In the genomic region with DNA sequence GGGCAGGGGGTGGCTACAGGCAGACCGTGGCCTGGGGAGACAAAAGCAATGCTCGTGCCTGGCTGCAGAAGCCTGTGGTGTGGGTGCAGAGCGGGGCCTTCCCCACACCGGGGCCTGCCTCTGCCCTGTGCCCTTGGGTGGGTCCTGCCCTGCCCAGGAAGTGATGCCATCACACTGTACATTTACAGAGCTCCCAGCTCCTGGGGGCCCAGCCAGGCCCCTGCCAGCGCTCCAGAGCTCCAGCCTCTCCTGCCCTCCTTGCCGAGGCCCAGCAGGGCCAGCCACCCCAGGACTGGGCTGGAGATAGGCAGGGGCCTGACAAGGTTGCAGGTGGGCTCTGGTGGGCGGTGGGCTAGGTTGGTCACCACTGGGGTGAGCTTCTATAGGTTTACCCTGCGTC, we compare ENCODE assay signal across 8 cellular contexts. TPM values are rescaled to one million over a fixed set of nuclear protein-coding genes. Genes with fewer than 3 reads are reported as not detected.
DNase-seq lines count a peak whose midpoint lies in the region; ATAC-seq and TF ChIP-seq lines count a peak whose summit lies in the region.

No MANE protein-coding gene starts in this region.

- peak overlapping the region; percentile 79 to 93 (median 86) for H3K4me3 Mint-ChIP-seq in CD4-positive, alpha-beta memory T cell
- peak overlapping the region; percentile 76 for H3K4me3 Mint-ChIP-seq in nephron progenitor cell

- peak overlapping the region; percentile 46 for H4K91ac ChIP-seq in IMR-90 (ENCODE audit: insufficient read depth, low read depth, low read length)

- peaks cover 5% of the 10 kb centered on the region; the same call in 1 of the 2 replicates for H3K9me1 ChIP-seq in IMR-90 (ENCODE audit: insufficient read depth, low read length)

- no peaks in the 10 kb centered on the region for H3K27me3 ChIP-seq in CD4-positive, alpha-beta memory T cell (ENCODE audit: insufficient read depth, low read length)
- no peaks in the 10 kb centered on the region for H3K27me3 ChIP-seq in IMR-90 (ENCODE audit: control insufficient read depth, insufficient read depth, low read length)

- no peak for TF ChIP-seq POLR2A in IMR-90 (IDR thresholded peaks at IDR 0.05; ENCODE audit: low read depth, low read length)

- H3K27me3 Mint-ChIP-seq in CD4-positive, alpha-beta memory T cell: no peaks in the 10 kb centered on the region
- no peaks in the 10 kb centered on the region for H3K27me3 Mint-ChIP-seq in nephron progenitor cell (ENCODE audit: low read depth, poor library complexity)

- H3K27ac Mint-ChIP-seq in CD4-positive, alpha-beta memory T cell: peak overlapping the region in 6 of 7 donors; percentile 67 to 97 (median 93)
- no peak overlapping the region for H3K27ac Mint-ChIP-seq in nephron progenitor cell

- no peaks in the 10 kb centered on the region for H3K9me3 ChIP-seq in CD4-positive, alpha-beta memory T cell (ENCODE audit: control insufficient read depth in 1 of 2, low read length in 2 of 2)
- H3K9me3 ChIP-seq in IMR-90 (ENCODE audit: control insufficient read depth, insufficient read depth, low read length): no peaks in the 10 kb centered on the region

- peak overlapping the region; percentile 93 for H2AK9ac ChIP-seq in IMR-90 (replicated peaks; ENCODE audit: low read depth, low read length, poor library complexity)

- no peaks in the 10 kb centered on the region for H4K20me1 ChIP-seq in IMR-90 (ENCODE audit: insufficient read depth, low read length)

- no TSS peak for BruUV-seq in IMR-90 (replicated peaks; lab: Mats Ljungman, UMichigan)

- ATAC-seq in IMR-90 (ENCODE audit: low read depth) (peak; percentile 6), HG03521 (IDR thresholded peaks at IDR 0.05; ENCODE audit: unreplicated experiment) (no peak)

- CTCF ChIA-PET in CD4-positive, alpha-beta memory T cell (lab: Charles Lee; ENCODE audit: partially characterized antibody): interaction anchor here (0.9 to 1.5 kb wide), 4 partner anchors 46 to 312 kb away, joined by 4 to 5 read pairs (median 4); a partner anchor contains a TSS
- CTCF ChIA-PET in IMR-90 (lab: Yijun Ruan, JAX): no interaction called here

- no peak overlapping the region for H3K18ac ChIP-seq in IMR-90 (ENCODE audit: low read depth, low read length)

- no peak overlapping the region for H2BK15ac ChIP-seq in IMR-90 (ENCODE audit: low read depth, low read length)

- peak overlapping the region; percentile 75 for H3K4me2 ChIP-seq in IMR-90 (ENCODE audit: low read depth, low read length)

- H3K36me3 Mint-ChIP-seq in CD4-positive, alpha-beta memory T cell: no peaks in the 10 kb centered on the region
- H3K36me3 Mint-ChIP-seq in nephron progenitor cell (ENCODE audit: low read depth): peaks cover 16% of the 10 kb centered on the region

- no peak for DNase-seq in CD4-positive, alpha-beta memory T cell
- DNase-seq in IMR-90 (no peak), choroid plexus epithelial cell (ENCODE audit: low read depth) (no peak), nephron progenitor cell (no peak), NCI-H2029 treated with DMSO at 0.1 percent for 48 hours (lab: John Stamatoyannopoulos, UW) (no peak), NCI-H187 (lab: John Stamatoyannopoulos, UW) (no peak), NCI-H2081 (lab: John Stamatoyannopoulos, UW) (no peak)

- intact Hi-C loops in CD4-positive, alpha-beta memory T cell (cut with micrococcal nuclease): loop anchor here (10.0 kb wide), 1 partner anchor 72 kb away; no protein-coding TSS in a partner anchor
- intact Hi-C loops in IMR-90 (cut with micrococcal nuclease): loop anchor here (5.0 kb wide), 1 partner anchor 124 kb away; a partner anchor contains a TSS

- H3K14ac ChIP-seq in IMR-90 (replicated peaks; ENCODE audit: low read depth, low read length): peak overlapping the region; percentile 12; the same call in 1 of the 2 replicates

- dilution Hi-C loops in IMR-90 (cut with HindIII; ENCODE audit: low sequenced_read_pairs, unreplicated experiment): no loop called here

- no peaks in the 10 kb centered on the region for H3K36me3 ChIP-seq in CD4-positive, alpha-beta memory T cell (ENCODE audit: insufficient read depth, low read length)
- H3K36me3 ChIP-seq in IMR-90 (ENCODE audit: control insufficient read depth, insufficient read depth, low read length): no peaks in the 10 kb centered on the region

- in situ Hi-C loops in IMR-90 (cut with MboI; ENCODE audit: low sequenced_read_pairs): no loop called here

- H4K8ac ChIP-seq in IMR-90 (ENCODE audit: low read depth in 2 of 2, low read length in 2 of 2): peak overlapping the region; percentile 72 to 86; a peak in 3 of 4 replicates

- no peak overlapping the region for H4K5ac ChIP-seq in IMR-90 (ENCODE audit: low read depth, low read length)

- no peak overlapping the region for H2BK5ac ChIP-seq in IMR-90 (ENCODE audit: low read depth, low read length, poor library complexity, severe bottlenecking)

- no peak for TF ChIP-seq RAD21 in IMR-90 (IDR thresholded peaks at IDR 0.05; ENCODE audit: low read length)

- H2BK120ac ChIP-seq in IMR-90 (ENCODE audit: low read depth, low read length): no peak overlapping the region

- no peak for TF ChIP-seq CTCF in IMR-90 (conservative IDR thresholded peaks at IDR 0.05; ENCODE audit: low read depth, low read length)
- TF ChIP-seq CTCF in choroid plexus epithelial cell (conservative IDR thresholded peaks at IDR 0.05; ENCODE audit: low read depth, low read length): no peak
- TF ChIP-seq CTCF in nephron progenitor cell (IDR thresholded peaks at IDR 0.05): no peak

- H3K4me1 ChIP-seq in CD4-positive, alpha-beta memory T cell (ENCODE audit: insufficient read depth, low read length): peaks cover 17% of the 10 kb centered on the region
- H3K4me1 ChIP-seq in IMR-90 (ENCODE audit: control insufficient read depth, insufficient read depth, low read length): peaks cover 11% of the 10 kb centered on the region

- H3K56ac ChIP-seq in IMR-90 (ENCODE audit: extremely low read depth, insufficient read depth, low read length): no peak overlapping the region

- peaks cover 0 to 5% (median under 1%) of the 10 kb centered on the region in 8 donors for H3K9me3 Mint-ChIP-seq in CD4-positive, alpha-beta memory T cell
- H3K9me3 Mint-ChIP-seq in nephron progenitor cell: peaks cover 26% of the 10 kb centered on the region

- peaks cover 7 to 23% (median 15%) of the 10 kb centered on the region in 4 donors for H3K4me1 Mint-ChIP-seq in CD4-positive, alpha-beta memory T cell
- H3K4me1 Mint-ChIP-seq in nephron progenitor cell: peaks cover 11% of the 10 kb centered on the region

- H3K79me1 ChIP-seq in IMR-90 (ENCODE audit: low read depth in 1 of 2, low read length in 2 of 2): no peaks in the 10 kb centered on the region

- H3K4me3 ChIP-seq in CD4-positive, alpha-beta memory T cell (ENCODE audit: low read length in 2 of 2): peak overlapping the region; percentile 14 to 71
- H3K4me3 ChIP-seq in IMR-90 (ENCODE audit: insufficient read depth, low read depth, low read length): no peak overlapping the region; the same call in 1 of the 2 replicates
- peak overlapping the region; percentile 51 for H3K4me3 ChIP-seq in choroid plexus epithelial cell (ENCODE audit: low read depth, low read length)

- H2AFZ ChIP-seq in IMR-90 (replicated peaks; ENCODE audit: low read length, poor library complexity): peak overlapping the region; percentile 98

- H3K27ac ChIP-seq in CD4-positive, alpha-beta memory T cell (ENCODE audit: low read depth, low read length): peak overlapping the region; percentile 77
- no peak overlapping the region for H3K27ac ChIP-seq in IMR-90 (ENCODE audit: insufficient read depth, low read length)

- peak overlapping the region; percentile 0; the same call in 1 of the 2 replicates for H3K4ac ChIP-seq in IMR-90 (ENCODE audit: low read depth, low read length)

- WGBS in IMR-90 (ENCODE audit: extremely low coverage in 2 of 2, insufficient read length in 1 of 2), 2 experiments: 94% methylated on average over 2 of the region's 8 CpGs; no CpG with 5 or more reads in 1 of the 2 experiments

- no peak overlapping the region for H3K23ac ChIP-seq in IMR-90 (ENCODE audit: low read depth, low read length)

- H2BK20ac ChIP-seq in IMR-90 (ENCODE audit: low read depth, low read length): no peak overlapping the region

- H2AK5ac ChIP-seq in IMR-90 (ENCODE audit: low read depth, low read length): peak overlapping the region; percentile 43; the same call in 1 of the 2 replicates

- peak overlapping the region; percentile 41 for H3K9ac ChIP-seq in IMR-90 (ENCODE audit: low read depth, low read length)

- POLR2A ChIA-PET in CD4-positive, alpha-beta memory T cell (lab: Charles Lee; ENCODE audit: partially characterized antibody): interaction anchor here (0.6 to 2.2 kb wide), 7 partner anchors 47 to 454 kb away, joined by 3 to 34 read pairs (median 5); a partner anchor contains a TSS
- POLR2A ChIA-PET in IMR-90 (lab: Charles Lee; ENCODE audit: unreplicated experiment): no interaction called here

TF ChIP-seq in IMR-90, 13 proteins besides CTCF, POLR2A, EP300 and RAD21 (continues in another document):
- no peak for TF ChIP-seq RCOR1 (IDR thresholded peaks at IDR 0.05; ENCODE audit: insufficient replicate concordance, low read length)
- no peak for TF ChIP-seq MAFK (IDR thresholded peaks at IDR 0.05; ENCODE audit: low read depth, low read length)
- no peak for TF ChIP-seq NFE2L2 (IDR thresholded peaks at IDR 0.05; ENCODE audit: low read depth, low read length)
- no peak for TF ChIP-seq RFX5 (IDR thresholded peaks at IDR 0.05; ENCODE audit: low read depth, low read length)
- no peak for TF ChIP-seq SMC3 (IDR thresholded peaks at IDR 0.05; ENCODE audit: low read depth, low read length)
- TF ChIP-seq, protein P1, sequence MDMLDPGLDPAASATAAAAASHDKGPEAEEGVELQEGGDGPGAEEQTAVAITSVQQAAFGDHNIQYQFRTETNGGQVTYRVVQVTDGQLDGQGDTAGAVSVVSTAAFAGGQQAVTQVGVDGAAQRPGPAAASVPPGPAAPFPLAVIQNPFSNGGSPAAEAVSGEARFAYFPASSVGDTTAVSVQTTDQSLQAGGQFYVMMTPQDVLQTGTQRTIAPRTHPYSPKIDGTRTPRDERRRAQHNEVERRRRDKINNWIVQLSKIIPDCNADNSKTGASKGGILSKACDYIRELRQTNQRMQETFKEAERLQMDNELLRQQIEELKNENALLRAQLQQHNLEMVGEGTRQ (IDR thresholded peaks at IDR 0.05; ENCODE audit: low read depth, low read length): no peak
- no peak for TF ChIP-seq CEBPB (IDR thresholded peaks at IDR 0.05; ENCODE audit: low read depth, low read length)
- TF ChIP-seq MAZ (IDR thresholded peaks at IDR 0.05; ENCODE audit: borderline replicate concordance, low read depth, low read length): no peak

RNA-seq across cellular contexts. Expression of a gene that starts 40.2 kb away (rescaled TPM):
- total RNA-seq in CD4-positive, alpha-beta memory T cell: not detected
- polyA plus RNA-seq in CD4-positive, alpha-beta memory T cell: not detected
- not detected in 2 replicates for total RNA-seq in IMR-90 (2012; rRNA removed)
- not detected in 2 replicates for polyA plus RNA-seq in IMR-90 (2012; rRNA removed)
- polyA plus RNA-seq in IMR-90 (2012; cell fraction: cytosol; rRNA removed): not detected in 2 replicates
- polyA plus RNA-seq in IMR-90 (2012; cell fraction: nucleus; rRNA removed; ENCODE audit: low replicate concordance): not detected in 2 replicates

RNA-seq across cellular contexts. Expression of a gene that starts 46.4 kb away (rescaled TPM):
- total RNA-seq in CD4-positive, alpha-beta memory T cell: 10 to 100 TPM; 49.3 to 51.4 TPM
- polyA plus RNA-seq in CD4-positive, alpha-beta memory T cell: 10 to 100 TPM; 29.8 to 34.0 TPM
- 18.9 and 19.7 TPM in 2 replicates for total RNA-seq in IMR-90 (2012; rRNA removed)
- polyA plus RNA-seq in IMR-90 (2012; rRNA removed): 42.9 and 44.7 TPM in 2 replicates
- polyA plus RNA-seq in IMR-90 (2012; cell fraction: cytosol; rRNA removed): 45.2 and 62.0 TPM in 2 replicates
- polyA plus RNA-seq in IMR-90 (2012; cell fraction: nucleus; rRNA removed; ENCODE audit: low replicate concordance): 24.1 and 56.7 TPM in 2 replicates
